Comparison of ENCODE assay signal across 16 cellular contexts in genomic region chr12:47281667-47282171, GRCh38.
A peak's percentile ranks its signal among the peaks of the same experiment; 100 is the strongest.
DNase-seq lines count a peak whose midpoint lies in the region; ATAC-seq, FAIRE-seq and TF ChIP-seq lines count a peak whose summit lies in the region.
"Had no signal": no experiment of that assay in that cellular context is flagged by ENCODE, and none has a peak within 500 bp of the region (broad histone marks: within the 10 kb centered on the region; RNA-seq: fewer than 3 reads in every experiment).

No MANE protein-coding gene starts in this region.

- no peak for TF ChIP-seq CTCF in CD8-positive, alpha-beta T cell (IDR thresholded peaks at IDR 0.05)
- TF ChIP-seq CTCF in K562 (IDR thresholded peaks at IDR 0.05 in 2 of 3, conservative IDR thresholded peaks at IDR 0.05 in 1 of 3; ENCODE audit: insufficient read depth in 2 of 3, low read depth in 1 of 3, low read length in 3 of 3) (no peak), osteocyte (IDR thresholded peaks at IDR 0.05) (no peak)

- no peak for ATAC-seq in CD8-positive, alpha-beta T cell
- ATAC-seq in K562 = peak; percentile 66
- ATAC-seq in GM21360 (IDR thresholded peaks at IDR 0.05; ENCODE audit: unreplicated experiment) = no peak
- ATAC-seq: mucosa of descending colon had no signal

- H3K4me3 Mint-ChIP-seq in CD8-positive, alpha-beta T cell = no peak overlapping the region
- no peak overlapping the region for H3K4me3 Mint-ChIP-seq in osteocyte (ENCODE audit: unreplicated experiment)
- H3K4me3 Mint-ChIP-seq: endodermal cell had no signal

- H3K9me1 ChIP-seq in K562 (ENCODE audit: control insufficient read depth, insufficient read depth, low read length) = no peaks in the 10 kb centered on the region

- POLR2A ChIA-PET in CD8-positive, alpha-beta T cell (lab: Charles Lee) = interaction anchor here (0.8 to 1.6 kb wide), 3 partner anchors 14 to 85 kb away, joined by 3 to 9 read pairs (median 7); no protein-coding TSS in a partner anchor
- POLR2A ChIA-PET in K562 (lab: Yijun Ruan, JAX) = interaction anchor here (1.3 to 1.7 kb wide), 3 partner anchors 9 to 14 kb away, joined by 3 to 11 read pairs (median 4); no protein-coding TSS in a partner anchor

- CTCF ChIA-PET in CD8-positive, alpha-beta T cell (lab: Charles Lee) = interaction anchor here (0.8 to 1.2 kb wide), 2 partner anchors 26 to 85 kb away, joined by 3 read pairs; no protein-coding TSS in a partner anchor
- CTCF ChIA-PET in K562 (lab: Yijun Ruan, JAX; ENCODE audit: low intra/inter-chr PET ratio) = no interaction called here

- no peak overlapping the region for H3K4me3 ChIP-seq in CD8-positive, alpha-beta T cell (ENCODE audit: low read depth, low read length)
- H3K4me3 ChIP-seq in K562 = no peak overlapping the region
- H3K4me3 ChIP-seq: ascending aorta, mucosa of descending colon had no signal

- H3K4me1 Mint-ChIP-seq in CD8-positive, alpha-beta T cell (ENCODE audit: low read depth) = peaks cover 54% of the 10 kb centered on the region
- H3K4me1 Mint-ChIP-seq in osteocyte (ENCODE audit: unreplicated experiment) = peaks cover 37% of the 10 kb centered on the region

- peaks cover 2% of the 10 kb centered on the region for H3K36me3 Mint-ChIP-seq in CD8-positive, alpha-beta T cell
- H3K36me3 Mint-ChIP-seq in osteocyte (ENCODE audit: unreplicated experiment) = no peaks in the 10 kb centered on the region

- no peaks in the 10 kb centered on the region for H4K20me1 ChIP-seq in K562 (replicated peaks; ENCODE audit: control insufficient read depth, insufficient read depth, low read length)

- no peak for DNase-seq in CD8-positive, alpha-beta T cell
- peak; percentile 60 for DNase-seq in OCI-M1 (lab: John Stamatoyannopoulos, UW)
- peak; percentile 35 to 73 (median 56) for DNase-seq in K562 (ENCODE audit: extremely low read depth in 1 of 4, low spot score in 3 of 4)
- DNase-seq in osteocyte (ENCODE audit: extremely low spot score, unreplicated experiment) = no peak
- DNase-seq in NCI-H510A treated with DMSO at 0.1 percent for 48 hours (lab: John Stamatoyannopoulos, UW) = no peak
- DNase-seq in DMS79 treated with DMSO at 0.1 percent for 48 hours (lab: John Stamatoyannopoulos, UW) = no peak
- DNase-seq in NCI-H1694 treated with DMSO at 0.1 percent for 48 hours (lab: John Stamatoyannopoulos, UW) = no peak
- DNase-seq: activated CD4-positive, alpha-beta T cell treated with anti-CD3 and anti-CD28 coated beads for 1 hour; endodermal cell; mucosa of descending colon; NCI-H524; SHP77 treated with DMSO at 0.1 percent for 48 hours had no signal

- in situ Hi-C loops in K562 (cut with MboI) = no loop called here

- peak overlapping the region; percentile 88 for H2AFZ ChIP-seq in K562 (ENCODE audit: low read depth, low read length)

- no peaks in the 10 kb centered on the region for H3K27me3 ChIP-seq in CD8-positive, alpha-beta T cell (ENCODE audit: insufficient read depth, low read length)
- no peaks in the 10 kb centered on the region for H3K27me3 ChIP-seq in K562 (ENCODE audit: control insufficient read depth in 2 of 2, insufficient read depth in 2 of 2, low read length in 2 of 2)
- H3K27me3 ChIP-seq: ascending aorta had no signal

- TF ChIP-seq RAD21 in K562 (CRISPR knock-in tag; conservative IDR thresholded peaks at IDR 0.05 in 1 of 2, IDR thresholded peaks at IDR 0.05 in 1 of 2) = 0 out of 4 replicates have a peak, but pooled peaks of 1 of the 2 experiments have one; percentile 2

- no peaks in the 10 kb centered on the region for H3K27me3 Mint-ChIP-seq in CD8-positive, alpha-beta T cell (ENCODE audit: low read depth)
- H3K27me3 Mint-ChIP-seq in osteocyte (ENCODE audit: unreplicated experiment) = no peaks in the 10 kb centered on the region

- H3K36me3 ChIP-seq in CD8-positive, alpha-beta T cell (ENCODE audit: insufficient read depth, low read length) = no peaks in the 10 kb centered on the region
- H3K36me3 ChIP-seq in K562 (ENCODE audit: control insufficient read depth, insufficient read depth, low read length) = no peaks in the 10 kb centered on the region
- H3K36me3 ChIP-seq: ascending aorta had no signal

- intact Hi-C loops in CD8-positive, alpha-beta T cell (cut with DNase I, micrococcal nuclease) = no loop called here
- intact Hi-C loops in K562 (cut with micrococcal nuclease) = no loop called here

- H3K4me1 ChIP-seq in CD8-positive, alpha-beta T cell (ENCODE audit: insufficient read depth, low read length) = peaks cover 38% of the 10 kb centered on the region
- H3K4me1 ChIP-seq in K562 (replicated peaks in 1 of 2; ENCODE audit: control insufficient read depth in 2 of 2, insufficient read depth in 2 of 2, low read length in 2 of 2) = peaks cover 17 to 44% of the 10 kb centered on the region in 2 experiments

- no peak for TF ChIP-seq POLR2A in K562 (conservative IDR thresholded peaks at IDR 0.05)

- H3K9me3 ChIP-seq in CD8-positive, alpha-beta T cell (ENCODE audit: low read length) = no peaks in the 10 kb centered on the region
- H3K9me3 ChIP-seq in K562 (replicated peaks; ENCODE audit: control insufficient read depth, insufficient read depth, low read depth, low read length) = no peaks in the 10 kb centered on the region
- H3K9me3 ChIP-seq: ascending aorta, mucosa of descending colon had no signal

- TF ChIP-seq EP300 in K562 (IDR thresholded peaks at IDR 0.05; ENCODE audit: low read length) = no peak

- H3K27ac Mint-ChIP-seq in CD8-positive, alpha-beta T cell = peak overlapping the region; percentile 66
- H3K27ac Mint-ChIP-seq in osteocyte (ENCODE audit: unreplicated experiment) = peak overlapping the region; percentile 72

- no TSS peak for BruUV-seq in K562 (replicated peaks; lab: Mats Ljungman, UMichigan)

- H3K4me2 ChIP-seq in K562 (ENCODE audit: insufficient read depth, low read length) = peak overlapping the region; percentile 63

- H3K79me2 ChIP-seq in K562 (ENCODE audit: control insufficient read depth, insufficient read depth, low read length) = no peaks in the 10 kb centered on the region

- peak; percentile 48 for FAIRE-seq in K562 (lab: Jason Lieb, UNC)

- WGBS in K562 (ENCODE audit: insufficient coverage, low coverage, missing lambda C conversion rate) = 19% methylated on average over 4 of the region's 4 CpGs

- H3K9me3 Mint-ChIP-seq in CD8-positive, alpha-beta T cell = peaks cover 2% of the 10 kb centered on the region
- peaks cover 5% of the 10 kb centered on the region for H3K9me3 Mint-ChIP-seq in osteocyte (ENCODE audit: unreplicated experiment)
- H3K9me3 Mint-ChIP-seq: endodermal cell had no signal

- no peak overlapping the region for H3K27ac ChIP-seq in CD8-positive, alpha-beta T cell (ENCODE audit: low read depth, low read length)
- H3K27ac ChIP-seq in K562 (ENCODE audit: extremely low read depth, low read depth, low read length) = peak overlapping the region; percentile 60
- H3K27ac ChIP-seq: ascending aorta, C4-2B, HL-60 had no signal

- H3K9ac ChIP-seq in K562 (ENCODE audit: insufficient read depth in 1 of 2, low read depth in 2 of 2, low read length in 2 of 2) = peak overlapping the region; percentile 46 to 51; a peak in 3 of 4 replicates

TF ChIP-seq in K562, 482 proteins besides CTCF, POLR2A, EP300 and RAD21 (continues in another document):
- TF ChIP-seq SMARCB1 (IDR thresholded peaks at IDR 0.05; ENCODE audit: insufficient read length, low read depth) (no peak), MAFF (IDR thresholded peaks at IDR 0.05; ENCODE audit: low read length) (no peak), ZNF134 (CRISPR knock-in tag; conservative IDR thresholded peaks at IDR 0.05) (no peak), CC2D1A (IDR thresholded peaks at IDR 0.05) (no peak), ZNF384 (IDR thresholded peaks at IDR 0.05; ENCODE audit: low read depth, low read length) (peak; percentile 58; the same call in 1 of the 2 replicates), CHD2 (IDR thresholded peaks at IDR 0.05; ENCODE audit: low read depth, low read length) (0 out of 2 replicates have a peak, but pooled peaks have one; percentile 39), POLR2AphosphoS2 (IDR thresholded peaks at IDR 0.05; ENCODE audit: low read length) (no peak), MTF1 (CRISPR knock-in tag; IDR thresholded peaks at IDR 0.05; ENCODE audit: borderline replicate concordance) (no peak), NCOA2 (IDR thresholded peaks at IDR 0.05; ENCODE audit: partially characterized antibody in 2 of 2) (no peak), GTF2E2 (tag; IDR thresholded peaks at IDR 0.05) (no peak), BRD4 (IDR thresholded peaks at IDR 0.05) (no peak), ZNF232 (CRISPR knock-in tag; IDR thresholded peaks at IDR 0.05) (no peak), TFAM (CRISPR knock-in tag; conservative IDR thresholded peaks at IDR 0.05) (no peak), IRF2 (CRISPR knock-in tag; IDR thresholded peaks at IDR 0.05) (no peak)
- TF ChIP-seq, protein P1, sequence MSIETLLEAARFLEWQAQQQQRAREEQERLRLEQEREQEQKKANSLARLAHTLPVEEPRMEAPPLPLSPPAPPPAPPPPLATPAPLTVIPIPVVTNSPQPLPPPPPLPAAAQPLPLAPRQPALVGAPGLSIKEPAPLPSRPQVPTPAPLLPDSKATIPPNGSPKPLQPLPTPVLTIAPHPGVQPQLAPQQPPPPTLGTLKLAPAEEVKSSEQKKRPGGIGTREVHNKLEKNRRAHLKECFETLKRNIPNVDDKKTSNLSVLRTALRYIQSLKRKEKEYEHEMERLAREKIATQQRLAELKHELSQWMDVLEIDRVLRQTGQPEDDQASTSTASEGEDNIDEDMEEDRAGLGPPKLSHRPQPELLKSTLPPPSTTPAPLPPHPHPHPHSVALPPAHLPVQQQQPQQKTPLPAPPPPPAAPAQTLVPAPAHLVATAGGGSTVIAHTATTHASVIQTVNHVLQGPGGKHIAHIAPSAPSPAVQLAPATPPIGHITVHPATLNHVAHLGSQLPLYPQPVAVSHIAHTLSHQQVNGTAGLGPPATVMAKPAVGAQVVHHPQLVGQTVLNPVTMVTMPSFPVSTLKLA (conservative IDR thresholded peaks at IDR 0.05) = peak in 1 of 2 experiments; percentile 21; a peak in 1 of 4 replicates
- TF ChIP-seq, protein P2, sequence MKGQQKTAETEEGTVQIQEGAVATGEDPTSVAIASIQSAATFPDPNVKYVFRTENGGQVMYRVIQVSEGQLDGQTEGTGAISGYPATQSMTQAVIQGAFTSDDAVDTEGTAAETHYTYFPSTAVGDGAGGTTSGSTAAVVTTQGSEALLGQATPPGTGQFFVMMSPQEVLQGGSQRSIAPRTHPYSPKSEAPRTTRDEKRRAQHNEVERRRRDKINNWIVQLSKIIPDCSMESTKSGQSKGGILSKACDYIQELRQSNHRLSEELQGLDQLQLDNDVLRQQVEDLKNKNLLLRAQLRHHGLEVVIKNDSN (CRISPR knock-in tag; IDR thresholded peaks at IDR 0.05) = no peak

Comparison
In these comparisons a context has a peak if more than half of its experiments do, and no peak if none do; other contexts are left out.
1. DNase-seq: peak in OCI-M1 (single experiment) and K562 (4 of 4); none in CD8-positive, alpha-beta T cell (0 of 7), osteocyte (single experiment), NCI-H510A treated with DMSO at 0.1 percent for 48 hours (single experiment), DMS79 treated with DMSO at 0.1 percent for 48 hours (single experiment) and NCI-H1694 treated with DMSO at 0.1 percent for 48 hours (single experiment).